ENCODE assay signal across 15 cellular contexts in genomic region chr18:12895016-12895415, GRCh38. TPM values are rescaled to one million over a fixed set of nuclear protein-coding genes. Genes with fewer than 3 reads are reported as not detected.
DNase-seq lines count a peak whose midpoint lies in the region; ATAC-seq and TF ChIP-seq lines count a peak whose summit lies in the region.
"Had no signal": no experiment of that assay in that cellular context is flagged by ENCODE, and none has a peak within 500 bp of the region (broad histone marks: within the 10 kb centered on the region; RNA-seq: fewer than 3 reads in every experiment).

No MANE protein-coding gene starts in this region.

- H3K27me3 ChIP-seq in uterus = no peaks in the 10 kb centered on the region

- no peaks in the 10 kb centered on the region for H3K9me3 Mint-ChIP-seq in activated CD8-positive, alpha-beta T cell treated with anti-CD3 and anti-CD28 coated beads for 36 hours
- H3K9me3 Mint-ChIP-seq in activated CD8-positive, alpha-beta T cell treated with anti-CD3 and anti-CD28 coated beads, Interleukin-2, amount 10 ng/mL, durations not matched to agents 7 days and 5 days (ENCODE audit: insufficient read depth) = peaks cover 4% of the 10 kb centered on the region
- peaks cover 7% of the 10 kb centered on the region for H3K9me3 Mint-ChIP-seq in chondrocyte (ENCODE audit: low read depth)
- peaks cover 4% of the 10 kb centered on the region for H3K9me3 Mint-ChIP-seq in stimulated activated memory B cell treated with anti-CD40 and anti-IgM and Interleukin-4, amounts not matched to agents 10 μg/mL and 1 μg/mL and 100 μg/mL, for 72 hours
- H3K9me3 Mint-ChIP-seq: CD4-positive, alpha-beta T cell had no signal

- intact Hi-C loops in activated CD8-positive, alpha-beta T cell treated with anti-CD3 and anti-CD28 coated beads for 36 hours (cut with micrococcal nuclease) = no loop called here
- intact Hi-C loops in uterus (cut with DNase I; ENCODE audit: low total_unique reads) = no loop called here

- no peak overlapping the region for H3K27ac Mint-ChIP-seq in activated CD8-positive, alpha-beta T cell treated with anti-CD3 and anti-CD28 coated beads for 36 hours
- H3K27ac Mint-ChIP-seq in activated CD8-positive, alpha-beta T cell treated with anti-CD3 and anti-CD28 coated beads, Interleukin-2, amount 10 ng/mL, durations not matched to agents 7 days and 5 days = no peak overlapping the region
- H3K27ac Mint-ChIP-seq in chondrocyte (ENCODE audit: unreplicated experiment) = peak overlapping the region; percentile 36
- no peak overlapping the region for H3K27ac Mint-ChIP-seq in stimulated activated memory B cell treated with anti-CD40 and anti-IgM and Interleukin-4, amounts not matched to agents 10 μg/mL and 1 μg/mL and 100 μg/mL, for 72 hours
- H3K27ac Mint-ChIP-seq: B cell; CD4-positive, alpha-beta T cell had no signal

- H3K36me3 Mint-ChIP-seq in activated CD8-positive, alpha-beta T cell treated with anti-CD3 and anti-CD28 coated beads for 36 hours (ENCODE audit: low read depth) = no peaks in the 10 kb centered on the region
- peaks cover 3% of the 10 kb centered on the region for H3K36me3 Mint-ChIP-seq in activated CD8-positive, alpha-beta T cell treated with anti-CD3 and anti-CD28 coated beads, Interleukin-2, amount 10 ng/mL, durations not matched to agents 7 days and 5 days (ENCODE audit: low read depth)
- H3K36me3 Mint-ChIP-seq in chondrocyte (ENCODE audit: low read depth) = peaks cover 3% of the 10 kb centered on the region
- peaks cover 5% of the 10 kb centered on the region for H3K36me3 Mint-ChIP-seq in stimulated activated memory B cell treated with anti-CD40 and anti-IgM and Interleukin-4, amounts not matched to agents 10 μg/mL and 1 μg/mL and 100 μg/mL, for 72 hours

- POLR2A ChIA-PET in activated CD8-positive, alpha-beta T cell treated with anti-CD3 and anti-CD28 coated beads for 36 hours (lab: Charles Lee) = interaction anchor here (0.6 kb wide), 1 partner anchor 266 kb away, joined by 3 read pairs; no protein-coding TSS in a partner anchor
- POLR2A ChIA-PET in activated CD8-positive, alpha-beta T cell treated with anti-CD3 and anti-CD28 coated beads, Interleukin-2, amount 10 ng/mL, durations not matched to agents 7 days and 5 days (lab: Charles Lee) = interaction anchor here (0.7 to 1.4 kb wide), 2 partner anchors 11 to 55 kb away, joined by 4 read pairs; partner anchors contain the start of gene PTPN2

- no peak for TF ChIP-seq POLR2A in uterus (IDR thresholded peaks at IDR 0.05)

- H3K27me3 Mint-ChIP-seq in activated CD8-positive, alpha-beta T cell treated with anti-CD3 and anti-CD28 coated beads for 36 hours = peaks cover 16% of the 10 kb centered on the region
- peaks cover 29% of the 10 kb centered on the region for H3K27me3 Mint-ChIP-seq in activated CD8-positive, alpha-beta T cell treated with anti-CD3 and anti-CD28 coated beads, Interleukin-2, amount 10 ng/mL, durations not matched to agents 7 days and 5 days (ENCODE audit: low read depth)
- H3K27me3 Mint-ChIP-seq in chondrocyte (ENCODE audit: low read depth) = no peaks in the 10 kb centered on the region
- peaks cover 35% of the 10 kb centered on the region for H3K27me3 Mint-ChIP-seq in stimulated activated memory B cell treated with anti-CD40 and anti-IgM and Interleukin-4, amounts not matched to agents 10 μg/mL and 1 μg/mL and 100 μg/mL, for 72 hours

- peaks cover 15% of the 10 kb centered on the region for H3K4me1 Mint-ChIP-seq in activated CD8-positive, alpha-beta T cell treated with anti-CD3 and anti-CD28 coated beads for 36 hours (ENCODE audit: low read depth)
- H3K4me1 Mint-ChIP-seq in activated CD8-positive, alpha-beta T cell treated with anti-CD3 and anti-CD28 coated beads, Interleukin-2, amount 10 ng/mL, durations not matched to agents 7 days and 5 days (ENCODE audit: low read depth) = peaks cover 6% of the 10 kb centered on the region
- peaks cover 19% of the 10 kb centered on the region for H3K4me1 Mint-ChIP-seq in chondrocyte (ENCODE audit: low read depth)
- H3K4me1 Mint-ChIP-seq in stimulated activated memory B cell treated with anti-CD40 and anti-IgM and Interleukin-4, amounts not matched to agents 10 μg/mL and 1 μg/mL and 100 μg/mL, for 72 hours = no peaks in the 10 kb centered on the region

- no peak overlapping the region for H3K27ac ChIP-seq in uterus

- TF ChIP-seq CTCF in activated CD8-positive, alpha-beta T cell treated with anti-CD3 and anti-CD28 coated beads for 36 hours (IDR thresholded peaks at IDR 0.05) = no peak
- TF ChIP-seq CTCF in chondrocyte (IDR thresholded peaks at IDR 0.05) = no peak
- TF ChIP-seq CTCF in uterus (IDR thresholded peaks at IDR 0.05) = no peak

- H3K4me3 ChIP-seq in uterus = no peak overlapping the region
- H3K4me3 ChIP-seq: HAP-1 had no signal

- no peaks in the 10 kb centered on the region for H3K9me3 ChIP-seq in uterus
- H3K9me3 ChIP-seq: HAP-1 had no signal

- ATAC-seq in activated CD8-positive, alpha-beta T cell treated with anti-CD3 and anti-CD28 coated beads for 36 hours = peak; percentile 67
- no peak for ATAC-seq in activated CD8-positive, alpha-beta T cell treated with anti-CD3 and anti-CD28 coated beads, Interleukin-2, amount 10 ng/mL, durations not matched to agents 7 days and 5 days
- ATAC-seq in stimulated activated memory B cell treated with anti-CD40 and anti-IgM and Interleukin-4, amounts not matched to agents 10 μg/mL and 1 μg/mL and 100 μg/mL, for 72 hours = peak; percentile 66
- ATAC-seq: HepG2 had no signal

- no peak overlapping the region for H3K4me3 Mint-ChIP-seq in activated CD8-positive, alpha-beta T cell treated with anti-CD3 and anti-CD28 coated beads for 36 hours
- no peak overlapping the region for H3K4me3 Mint-ChIP-seq in activated CD8-positive, alpha-beta T cell treated with anti-CD3 and anti-CD28 coated beads, Interleukin-2, amount 10 ng/mL, durations not matched to agents 7 days and 5 days
- H3K4me3 Mint-ChIP-seq in chondrocyte (ENCODE audit: unreplicated experiment) = no peak overlapping the region
- no peak overlapping the region for H3K4me3 Mint-ChIP-seq in stimulated activated memory B cell treated with anti-CD40 and anti-IgM and Interleukin-4, amounts not matched to agents 10 μg/mL and 1 μg/mL and 100 μg/mL, for 72 hours
- H3K4me3 Mint-ChIP-seq: B cell had no signal

- DNase-seq in activated CD8-positive, alpha-beta T cell treated with anti-CD3 and anti-CD28 coated beads for 36 hours = peak; percentile 49
- no peak for DNase-seq in activated CD8-positive, alpha-beta T cell treated with anti-CD3 and anti-CD28 coated beads, Interleukin-2, amount 10 ng/mL, durations not matched to agents 7 days and 5 days
- DNase-seq in chondrocyte (ENCODE audit: low spot score) (no peak), uterus (no peak), D341Med (ENCODE audit: low spot score) (no peak)
- no peak for DNase-seq in effector CD8-positive, alpha-beta T cell (lab: John Stamatoyannopoulos, UW)
- DNase-seq: C1 segment of cervical spinal cord; Calu3; CD4-positive, alpha-beta T cell; DMS79; GOT3 had no signal

- CTCF ChIA-PET in activated CD8-positive, alpha-beta T cell treated with anti-CD3 and anti-CD28 coated beads for 36 hours (lab: Charles Lee) = interaction anchor here (0.7 to 6.0 kb wide), 11 partner anchors 9 to 170 kb away, joined by 3 to 71 read pairs (median 4); no protein-coding TSS in a partner anchor
- CTCF ChIA-PET in activated CD8-positive, alpha-beta T cell treated with anti-CD3 and anti-CD28 coated beads, Interleukin-2, amount 10 ng/mL, durations not matched to agents 7 days and 5 days (lab: Charles Lee) = interaction anchor here (0.8 to 4.3 kb wide), 8 partner anchors 8 to 171 kb away, joined by 4 to 33 read pairs (median 13); partner anchors contain the start of gene PTPN2

- peaks cover 0 to 3% of the 10 kb centered on the region in 2 donors for H3K4me1 ChIP-seq in uterus

- H3K36me3 ChIP-seq in uterus = no peaks in the 10 kb centered on the region
- H3K36me3 ChIP-seq: HAP-1 had no signal

RNA-seq across cellular contexts. Expression of gene PTPN2, which starts 11.0 kb away (rescaled TPM):
- 10 to 100 TPM; 50.8 to 55.8 TPM for total RNA-seq in activated CD8-positive, alpha-beta T cell treated with anti-CD3 and anti-CD28 coated beads for 36 hours
- 10 to 100 TPM; 52.9 to 53.6 TPM for total RNA-seq in activated CD8-positive, alpha-beta T cell treated with anti-CD3 and anti-CD28 coated beads, Interleukin-2, amount 10 ng/mL, durations not matched to agents 7 days and 5 days
- total RNA-seq in chondrocyte (21.9 to 29.0 TPM (median 22.2 TPM) in 3 replicates), uterus (10 to 100 TPM; 22.9 to 57.6 (median 37.5) TPM)

RNA-seq across cellular contexts. Expression of gene SEH1L, which starts 52.8 kb away (rescaled TPM):
- 100 to 1,000 TPM; 105 to 110 TPM for total RNA-seq in activated CD8-positive, alpha-beta T cell treated with anti-CD3 and anti-CD28 coated beads for 36 hours
- total RNA-seq in activated CD8-positive, alpha-beta T cell treated with anti-CD3 and anti-CD28 coated beads, Interleukin-2, amount 10 ng/mL, durations not matched to agents 7 days and 5 days = 10 to 100 TPM; 58.6 to 62.3 TPM
- total RNA-seq in chondrocyte (34.1 to 37.5 TPM (median 36.3 TPM) in 3 replicates), uterus (10 to 100 TPM; 14.4 to 53.8 (median 46.4) TPM)
